10 cellular contexts compared by ENCODE assay signal in genomic region chr12:111413442-111414086, GRCh38. TPM values are rescaled to one million over a fixed set of nuclear protein-coding genes. Genes with fewer than 3 reads are reported as not detected.
DNase-seq lines count a peak whose midpoint lies in the region; ATAC-seq, FAIRE-seq and TF ChIP-seq lines count a peak whose summit lies in the region.
"Had no signal": no experiment of that assay in that cellular context is flagged by ENCODE, and none has a peak within 500 bp of the region (broad histone marks: within the 10 kb centered on the region; RNA-seq: fewer than 3 reads in every experiment).

No MANE protein-coding gene starts in this region.

- peaks cover 48% of the 10 kb centered on the region for H3K4me1 Mint-ChIP-seq in activated CD4-positive, alpha-beta T cell treated with anti-CD3 and anti-CD28 coated beads, Interleukin-2, amount 10 ng/mL, durations not matched to agents 24 days and 14 days
- peaks cover 71% of the 10 kb centered on the region for H3K4me1 Mint-ChIP-seq in stimulated activated memory B cell treated with anti-CD40 and anti-IgM and Interleukin-4, amounts not matched to agents 10 μg/mL and 1 μg/mL and 100 μg/mL, for 72 hours

- H3K27ac Mint-ChIP-seq in activated CD4-positive, alpha-beta T cell treated with anti-CD3 and anti-CD28 coated beads, Interleukin-2, amount 10 ng/mL, durations not matched to agents 24 days and 14 days, result peak overlapping the region; percentile 85
- H3K27ac Mint-ChIP-seq in stimulated activated memory B cell treated with anti-CD40 and anti-IgM and Interleukin-4, amounts not matched to agents 10 μg/mL and 1 μg/mL and 100 μg/mL, for 72 hours, result peak overlapping the region; percentile 94

- H3K27me3 Mint-ChIP-seq in activated CD4-positive, alpha-beta T cell treated with anti-CD3 and anti-CD28 coated beads, Interleukin-2, amount 10 ng/mL, durations not matched to agents 24 days and 14 days, result no peaks in the 10 kb centered on the region
- no peaks in the 10 kb centered on the region for H3K27me3 Mint-ChIP-seq in stimulated activated memory B cell treated with anti-CD40 and anti-IgM and Interleukin-4, amounts not matched to agents 10 μg/mL and 1 μg/mL and 100 μg/mL, for 72 hours

- DNase-seq in activated CD4-positive, alpha-beta T cell treated with anti-CD3 and anti-CD28 coated beads, Interleukin-2, amount 10 ng/mL, durations not matched to agents 24 days and 14 days, result no peak
- DNase-seq in activated CD4-positive, alpha-beta T cell treated with anti-CD3 and anti-CD28 coated beads for 48 hours, result no peak
- DNase-seq in Right ventricle myocardium inferior (ENCODE audit: missing footprints), result no peak
- no peak for DNase-seq in GM19239 (ENCODE audit: insufficient read length, low spot score)
- no peak for DNase-seq in GOT3 (lab: John Stamatoyannopoulos, UW)
- DNase-seq in Ammon's horn (ENCODE audit: low spot score), result no peak
- DNase-seq: activated gamma-delta T cell, NCI-H345 had no signal

- ATAC-seq in SK-N-SH treated with all-trans-retinoic acid at 6 μM for 48 hours (peak; percentile 29), Right ventricle myocardium inferior (peak; percentile 56)
- ATAC-seq in stimulated activated memory B cell treated with anti-CD40 and anti-IgM and Interleukin-4, amounts not matched to agents 10 μg/mL and 1 μg/mL and 100 μg/mL, for 72 hours, result no peak

- intact Hi-C loops in activated CD4-positive, alpha-beta T cell treated with anti-CD3 and anti-CD28 coated beads, Interleukin-2, amount 10 ng/mL, durations not matched to agents 24 days and 14 days (cut with micrococcal nuclease), result no loop called here
- intact Hi-C loops in Right ventricle myocardium inferior (cut with DNase I), result loop anchor here (5.0 kb wide), 1 partner anchor 184 kb away; the partner anchor contains the start of gene ATXN2

- no peak for FAIRE-seq in GM19239 (lab: Jason Lieb, UNC)

- no peaks in the 10 kb centered on the region for H3K9me3 Mint-ChIP-seq in activated CD4-positive, alpha-beta T cell treated with anti-CD3 and anti-CD28 coated beads, Interleukin-2, amount 10 ng/mL, durations not matched to agents 24 days and 14 days
- H3K9me3 Mint-ChIP-seq in stimulated activated memory B cell treated with anti-CD40 and anti-IgM and Interleukin-4, amounts not matched to agents 10 μg/mL and 1 μg/mL and 100 μg/mL, for 72 hours, result no peaks in the 10 kb centered on the region

- H3K4me3 Mint-ChIP-seq in activated CD4-positive, alpha-beta T cell treated with anti-CD3 and anti-CD28 coated beads, Interleukin-2, amount 10 ng/mL, durations not matched to agents 24 days and 14 days, result no peak overlapping the region
- no peak overlapping the region for H3K4me3 Mint-ChIP-seq in stimulated activated memory B cell treated with anti-CD40 and anti-IgM and Interleukin-4, amounts not matched to agents 10 μg/mL and 1 μg/mL and 100 μg/mL, for 72 hours

- H3K36me3 Mint-ChIP-seq in activated CD4-positive, alpha-beta T cell treated with anti-CD3 and anti-CD28 coated beads, Interleukin-2, amount 10 ng/mL, durations not matched to agents 24 days and 14 days (ENCODE audit: low read depth), result peaks cover 36% of the 10 kb centered on the region
- peaks cover 23% of the 10 kb centered on the region for H3K36me3 Mint-ChIP-seq in stimulated activated memory B cell treated with anti-CD40 and anti-IgM and Interleukin-4, amounts not matched to agents 10 μg/mL and 1 μg/mL and 100 μg/mL, for 72 hours

TF ChIP-seq in SK-N-SH treated with all-trans-retinoic acid at 6 μM for 48 hours, 23 proteins besides CTCF, POLR2A, EP300 and RAD21:
- TF ChIP-seq ZFP3 (CRISPR knock-in tag; IDR thresholded peaks at IDR 0.05) (no peak), BACH2 (CRISPR knock-in tag; IDR thresholded peaks at IDR 0.05; ENCODE audit: borderline replicate concordance) (no peak), ARNTL (CRISPR knock-in tag; IDR thresholded peaks at IDR 0.05; ENCODE audit: borderline replicate concordance, low read depth) (no peak)
TF ChIP-seq in SK-N-SH treated with all-trans-retinoic acid at 6 μM for 48 hours: peak in this region for 0.

RNA-seq across cellular contexts. Expression of gene SH2B3, which starts 7.8 kb away (rescaled TPM):
- total RNA-seq in activated CD4-positive, alpha-beta T cell treated with anti-CD3 and anti-CD28 coated beads, Interleukin-2, amount 10 ng/mL, durations not matched to agents 24 days and 14 days, result 43.4 and 44.1 TPM in 2 replicates
- 43.7 TPM for total RNA-seq in Right ventricle myocardium inferior

RNA-seq across cellular contexts. Expression of gene PHETA1, which starts 44.7 kb away (rescaled TPM):
- total RNA-seq in activated CD4-positive, alpha-beta T cell treated with anti-CD3 and anti-CD28 coated beads, Interleukin-2, amount 10 ng/mL, durations not matched to agents 24 days and 14 days, result 2.3 and 3.0 TPM in 2 replicates
- 37.4 TPM for total RNA-seq in Right ventricle myocardium inferior
